In genomic region chr6:145866449-145867401, GRCh38 we compare ENCODE assay signal across 8 cellular contexts. TPM values are rescaled to one million over a fixed set of nuclear protein-coding genes. Genes with fewer than 3 reads are reported as not detected.
DNase-seq lines count a peak whose midpoint lies in the region; ATAC-seq, FAIRE-seq and TF ChIP-seq lines count a peak whose summit lies in the region.

No MANE protein-coding gene starts in this region.

- in situ Hi-C loops in HepG2 (cut with HindIII; ENCODE audit: extremely low pct_ligation_motif_present, low pct_unique_long_range_greater_than_20kb) = no loop called here
- in situ Hi-C loops in G401 (cut with HindIII; ENCODE audit: low sequenced_read_pairs) = no loop called here

- intact Hi-C loops in HepG2 (cut with micrococcal nuclease; ENCODE audit: unreplicated experiment) = no loop called here
- intact Hi-C loops in body of pancreas (cut with DNase I) = no loop called here
- intact Hi-C loops in tibial artery (cut with DNase I; ENCODE audit: low total_unique reads) = no loop called here

- no peak for TF ChIP-seq CTCF in liver (IDR thresholded peaks at IDR 0.05; ENCODE audit: low read depth, low read length, missing input control)
- no peak for TF ChIP-seq CTCF in HepG2 (CRISPR knock-in tag; IDR thresholded peaks at IDR 0.05)
- TF ChIP-seq CTCF in body of pancreas (IDR thresholded peaks at IDR 0.05) = no peak
- TF ChIP-seq CTCF in RWPE1 (conservative IDR thresholded peaks at IDR 0.05; ENCODE audit: low read depth) = no peak
- TF ChIP-seq CTCF in tibial artery (IDR thresholded peaks at IDR 0.05) = no peak

- POLR2A ChIA-PET in HepG2 (lab: Yijun Ruan, JAX) = no interaction called here
- POLR2A ChIA-PET in RWPE1 (lab: Yijun Ruan, JAX; ENCODE audit: low non-redundant PET) = no interaction called here

- no peak overlapping the region for H3K4me3 ChIP-seq in liver (ENCODE audit: low read depth in 1 of 3, low read length in 3 of 3)
- H3K4me3 ChIP-seq in HepG2 (replicated peaks in 1 of 3; ENCODE audit: insufficient read depth in 1 of 3, low read depth in 2 of 3, low read length in 3 of 3) = no peak overlapping the region
- no peak overlapping the region for H3K4me3 ChIP-seq in body of pancreas
- no peak overlapping the region for H3K4me3 ChIP-seq in tibial artery

- H3K4me1 ChIP-seq in liver (ENCODE audit: control insufficient read depth in 4 of 4, insufficient read depth in 4 of 4, low read length in 3 of 4) (peaks cover 0 to 4% (median 1%) of the 10 kb centered on the region in 4 donors), HepG2 (ENCODE audit: insufficient read depth, low read length) (peaks cover 6% of the 10 kb centered on the region; the same call in 1 of the 2 replicates), body of pancreas (no peaks in the 10 kb centered on the region), tibial artery (peaks cover 0 to 6% (median 0%) of the 10 kb centered on the region in 4 donors)

- TF ChIP-seq EP300 in HepG2 (IDR thresholded peaks at IDR 0.05; ENCODE audit: low read depth in 2 of 2, low read length in 2 of 2) = no peak
- no peak for TF ChIP-seq EP300 in HepG2 (CRISPR knock-in tag; IDR thresholded peaks at IDR 0.05; ENCODE audit: borderline replicate concordance)

- no peaks in the 10 kb centered on the region for H3K79me2 ChIP-seq in HepG2 (ENCODE audit: insufficient read depth, low read length)

- H3K36me3 ChIP-seq in liver (ENCODE audit: control insufficient read depth in 4 of 4, insufficient read depth in 3 of 4, low read depth in 1 of 4, low read length in 3 of 4) (no peaks in the 10 kb centered on the region), HepG2 (replicated peaks in 1 of 2; ENCODE audit: control insufficient read depth in 1 of 2, insufficient read depth in 2 of 2, low read length in 2 of 2) (no peaks in the 10 kb centered on the region), body of pancreas (replicated peaks in 1 of 2; ENCODE audit: insufficient read depth in 1 of 2, low read depth in 2 of 2) (no peaks in the 10 kb centered on the region), tibial artery (no peaks in the 10 kb centered on the region)

- DNase-seq in HepG2 (ENCODE audit: low spot score) (no peak), OCI-M1 (lab: John Stamatoyannopoulos, UW) (peak; percentile 12), body of pancreas (no peak), G401 (ENCODE audit: low spot score) (no peak), RWPE1 (ENCODE audit: low spot score) (no peak), tibial artery (no peak)

- CTCF ChIA-PET in HepG2 (lab: Yijun Ruan, JAX; ENCODE audit: low intra/inter-chr PET ratio, low total read pairs) (no interaction called here), RWPE1 (lab: Yijun Ruan, JAX) (no interaction called here)

- H2AFZ ChIP-seq in HepG2 (ENCODE audit: low read length) = no peak overlapping the region

- no peak overlapping the region for H3K4me2 ChIP-seq in HepG2 (ENCODE audit: low read depth, low read length)

- BruUV-seq in HepG2 (replicated peaks; lab: Mats Ljungman, UMichigan) = no TSS peak

- TF ChIP-seq POLR2A in HepG2 (IDR thresholded peaks at IDR 0.05; ENCODE audit: insufficient read depth in 1 of 2, low read depth in 2 of 2, low read length in 2 of 2) (no peak), body of pancreas (IDR thresholded peaks at IDR 0.05) (no peak)

- TF ChIP-seq RAD21 in liver (IDR thresholded peaks at IDR 0.05) (no peak), HepG2 (CRISPR knock-in tag; IDR thresholded peaks at IDR 0.05) (no peak)

- no peak for FAIRE-seq in HepG2 (lab: Jason Lieb, UNC)

- H3K9ac ChIP-seq in liver (ENCODE audit: low read depth in 1 of 2, low read length in 2 of 2) (no peak overlapping the region), HepG2 (ENCODE audit: insufficient read depth, low read depth, low read length) (no peak overlapping the region)

- 40% methylated on average over 4 of the region's 4 CpGs for WGBS in liver
- 67% methylated on average over 4 of the region's 4 CpGs for WGBS in HepG2 (ENCODE audit: low lambda C conversion rate)
- 32 to 35% methylated on average over 4 of the region's 4 CpGs for WGBS in body of pancreas, 2 donors

- H3K27me3 ChIP-seq in liver (ENCODE audit: control insufficient read depth in 4 of 4, insufficient read depth in 4 of 4, low read length in 3 of 4) (no peaks in the 10 kb centered on the region), HepG2 (ENCODE audit: control insufficient read depth in 1 of 2, insufficient read depth in 2 of 2, low read length in 2 of 2) (no peaks in the 10 kb centered on the region), body of pancreas (no peaks in the 10 kb centered on the region), tibial artery (no peaks in the 10 kb centered on the region)

- H3K9me3 ChIP-seq in liver (ENCODE audit: control insufficient read depth in 4 of 4, low read length in 3 of 4) (no peaks in the 10 kb centered on the region), HepG2 (ENCODE audit: low read length) (no peaks in the 10 kb centered on the region), body of pancreas (no peaks in the 10 kb centered on the region), tibial artery (no peaks in the 10 kb centered on the region)

- H4K20me1 ChIP-seq in HepG2 (ENCODE audit: insufficient read depth, low read length) = no peaks in the 10 kb centered on the region

- ATAC-seq in HepG2 (no peak), HG02884 (IDR thresholded peaks at IDR 0.05; ENCODE audit: unreplicated experiment) (peak; percentile 51), body of pancreas (no peak)

- no peak overlapping the region for H3K27ac ChIP-seq in liver (ENCODE audit: low read depth in 1 of 2, low read length in 2 of 2)
- no peak overlapping the region for H3K27ac ChIP-seq in HepG2 (ENCODE audit: extremely low read length, insufficient read depth, low read length)
- peak overlapping the region in 1 of 4 donors; percentile 2 for H3K27ac ChIP-seq in body of pancreas
- H3K27ac ChIP-seq in RWPE1 = no peak overlapping the region
- H3K27ac ChIP-seq in tibial artery = no peak overlapping the region

TF ChIP-seq in liver, 16 proteins besides CTCF, POLR2A, EP300 and RAD21:
- no peak for TF ChIP-seq FOXA1 (IDR thresholded peaks at IDR 0.05)
- TF ChIP-seq RXRA (IDR thresholded peaks at IDR 0.05) = peak; percentile 40 to 49

TF ChIP-seq in HepG2, 621 proteins besides CTCF, POLR2A, EP300 and RAD21 (continues in another document):
- TF ChIP-seq ZNF484 (CRISPR knock-in tag; IDR thresholded peaks at IDR 0.05; ENCODE audit: borderline replicate concordance, low read depth) = no peak
- no peak for TF ChIP-seq ZNF337 (CRISPR knock-in tag; IDR thresholded peaks at IDR 0.05; ENCODE audit: borderline replicate concordance, low read depth)
- no peak for TF ChIP-seq ZBTB34 (CRISPR knock-in tag; IDR thresholded peaks at IDR 0.05)
- no peak for TF ChIP-seq ZNF205 (CRISPR knock-in tag; IDR thresholded peaks at IDR 0.05)
- TF ChIP-seq ZNF557 (CRISPR knock-in tag; IDR thresholded peaks at IDR 0.05) = no peak
- TF ChIP-seq MYPOP (CRISPR knock-in tag; IDR thresholded peaks at IDR 0.05) = no peak
- TF ChIP-seq IKZF1 (IDR thresholded peaks at IDR 0.05) = no peak
- TF ChIP-seq MEF2D (CRISPR knock-in tag; IDR thresholded peaks at IDR 0.05) = no peak

RNA-seq across cellular contexts. Expression of gene FBXO30, which starts 52.1 kb away (rescaled TPM):
- 10 to 100 TPM in 1 of 2 donors, 1 to 10 TPM in 1; 5.4 to 15.5 TPM for total RNA-seq in liver
- 1 to 10 TPM in 1 of 2 donors, under 1 TPM in 1; 0.90 to 1.6 TPM for polyA plus RNA-seq in liver
- 7.1 and 11.4 TPM in 2 replicates for total RNA-seq in HepG2 (2016; rRNA removed; fragmentation: Illumina TruSeq; extraction: Trizol)
- 2.8 and 3.1 TPM in 2 replicates for total RNA-seq in HepG2 (2016; cell fraction: cytosol; rRNA removed; fragmentation: Illumina TruSeq; extraction: Trizol; ENCODE audit: low read depth)
- total RNA-seq in HepG2 (2016; cell fraction: insoluble cytoplasmic fraction; rRNA removed; fragmentation: Illumina TruSeq; extraction: Trizol) = 7.3 and 10.8 TPM in 2 replicates
- total RNA-seq in HepG2 (2016; cell fraction: membrane; rRNA removed; fragmentation: Illumina TruSeq; extraction: Trizol) = 6.1 and 7.4 TPM in 2 replicates
- 12.8 and 13.1 TPM in 2 replicates for total RNA-seq in HepG2 (2016; cell fraction: nucleus; rRNA removed; fragmentation: Illumina TruSeq; extraction: Trizol)
- 2.8 and 3.2 TPM in 2 replicates for polyA plus RNA-seq in HepG2 (2011; rRNA removed)
- polyA plus RNA-seq in HepG2 (2011; cell fraction: cytosol; rRNA removed) = 0.99 and 2.0 TPM in 2 replicates
- 2.2 and 2.9 TPM in 2 replicates for polyA plus RNA-seq in HepG2 (2011; cell fraction: nucleus; rRNA removed)
- 5.9 and 6.1 TPM in 2 replicates for polyA plus RNA-seq in HepG2 (2012)
- 0.18 and 0.25 TPM in 2 replicates for polyA plus RNA-seq in HepG2 (2016; cell fraction: cytosol; fragmentation: Illumina TruSeq; extraction: Trizol; ENCODE audit: low read depth)
- 8.4 and 9.0 TPM in 2 replicates for polyA plus RNA-seq in HepG2 (2016; cell fraction: insoluble cytoplasmic fraction; fragmentation: Illumina TruSeq; extraction: Trizol; ENCODE audit: low read depth)
- polyA plus RNA-seq in HepG2 (2016; cell fraction: membrane; fragmentation: Illumina TruSeq; extraction: Trizol; ENCODE audit: low read depth) = 1.0 and 1.1 TPM in 2 replicates
- polyA plus RNA-seq in HepG2 (2016; cell fraction: nucleus; fragmentation: Illumina TruSeq; extraction: Trizol; ENCODE audit: insufficient read depth, low read depth) = 8.4 and 9.2 TPM in 2 replicates
- 3.9 and 4.3 TPM in 2 replicates for polyA minus RNA-seq in HepG2 (2011; rRNA and poly(A)+ RNA removed; ENCODE audit: low replicate concordance)
- 4.1 and 5.3 TPM in 2 replicates for polyA minus RNA-seq in HepG2 (2011; cell fraction: cytosol; rRNA and poly(A)+ RNA removed)
- 34.2 and 35.8 TPM in 2 replicates for polyA minus RNA-seq in HepG2 (2011; cell fraction: nucleus; rRNA and poly(A)+ RNA removed)
- total RNA-seq in body of pancreas = 1 to 10 TPM; 2.0 to 5.4 TPM
- 6.3 and 7.7 TPM in 2 replicates for total RNA-seq in G401 (2014; rRNA removed; shearing (Covaris generic))
